In genomic region chr3:196209944-196210672, GRCh38 we compare ENCODE assay signal across 2 cellular contexts.
TF ChIP-seq lines count a peak whose summit lies in the region.

No MANE protein-coding gene starts in this region.

TF ChIP-seq in HEK293, 187 proteins besides CTCF, POLR2A, EP300 and RAD21:
- TF ChIP-seq ZNF366 (tag by site-specific recombination; conservative IDR thresholded peaks at IDR 0.05), result peak; percentile 69

TF ChIP-seq in K562, 482 proteins besides CTCF, POLR2A, EP300 and RAD21:
- TF ChIP-seq LARP7 (IDR thresholded peaks at IDR 0.05) (peak; percentile 79; the same call in 1 of the 2 replicates), CC2D1A (IDR thresholded peaks at IDR 0.05) (0 out of 2 replicates have a peak, but pooled peaks have one; percentile 15), ZBTB33 (CRISPR knock-in tag; IDR thresholded peaks at IDR 0.05) (peak; percentile 73; the same call in 1 of the 2 replicates), HLTF (IDR thresholded peaks at IDR 0.05) (0 out of 2 replicates have a peak, but pooled peaks have one; percentile 25), TRIM24 (IDR thresholded peaks at IDR 0.05) (peak; percentile 15 to 35; a peak in 1 of 4 replicates), MTA1 (IDR thresholded peaks at IDR 0.05; ENCODE audit: borderline replicate concordance) (0 out of 2 replicates have a peak, but pooled peaks have one; percentile 49), ASH1L (IDR thresholded peaks at IDR 0.05; ENCODE audit: borderline replicate concordance, low read depth, partially characterized antibody) (peak; percentile 18), DPF2 (IDR thresholded peaks at IDR 0.05) (peak; percentile 43; the same call in 1 of the 2 replicates), ZNF512 (tag; IDR thresholded peaks at IDR 0.05) (peak; percentile 98), PHB2 (IDR thresholded peaks at IDR 0.05; ENCODE audit: low read depth) (0 out of 2 replicates have a peak, but pooled peaks have one; percentile 30), ARID1B (IDR thresholded peaks at IDR 0.05) (0 out of 2 replicates have a peak, but pooled peaks have one; percentile 19), ZBTB5 (IDR thresholded peaks at IDR 0.05) (peak; percentile 58; the same call in 1 of the 2 replicates), CEBPB (tag; IDR thresholded peaks at IDR 0.05) (peak; percentile 66), MLLT1 (IDR thresholded peaks at IDR 0.05) (0 out of 4 replicates have a peak, but pooled peaks of 1 of the 2 experiments have one; percentile 29), EHMT2 (IDR thresholded peaks at IDR 0.05) (0 out of 2 replicates have a peak, but pooled peaks have one; percentile 27), HDAC1 (IDR thresholded peaks at IDR 0.05) (peak in 1 of 2 experiments; percentile 50; a peak in 2 of 4 replicates)
- TF ChIP-seq, protein P1, sequence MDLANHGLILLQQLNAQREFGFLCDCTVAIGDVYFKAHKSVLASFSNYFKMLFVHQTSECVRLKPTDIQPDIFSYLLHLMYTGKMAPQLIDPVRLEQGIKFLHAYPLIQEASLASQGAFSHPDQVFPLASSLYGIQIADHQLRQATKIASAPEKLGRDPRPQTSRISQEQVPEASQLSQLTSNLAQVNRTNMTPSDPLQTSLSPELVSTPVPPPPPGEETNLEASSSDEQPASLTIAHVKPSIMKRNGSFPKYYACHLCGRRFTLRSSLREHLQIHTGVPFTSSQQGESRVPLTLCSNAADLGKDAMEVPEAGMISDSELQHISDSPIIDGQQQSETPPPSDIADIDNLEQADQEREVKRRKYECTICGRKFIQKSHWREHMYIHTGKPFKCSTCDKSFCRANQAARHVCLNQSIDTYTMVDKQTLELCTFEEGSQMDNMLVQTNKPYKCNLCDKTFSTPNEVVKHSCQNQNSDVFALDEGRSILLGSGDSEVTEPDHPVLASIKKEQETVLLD (IDR thresholded peaks at IDR 0.05), result peak; percentile 76; the same call in 1 of the 2 replicates
- TF ChIP-seq, protein P2, sequence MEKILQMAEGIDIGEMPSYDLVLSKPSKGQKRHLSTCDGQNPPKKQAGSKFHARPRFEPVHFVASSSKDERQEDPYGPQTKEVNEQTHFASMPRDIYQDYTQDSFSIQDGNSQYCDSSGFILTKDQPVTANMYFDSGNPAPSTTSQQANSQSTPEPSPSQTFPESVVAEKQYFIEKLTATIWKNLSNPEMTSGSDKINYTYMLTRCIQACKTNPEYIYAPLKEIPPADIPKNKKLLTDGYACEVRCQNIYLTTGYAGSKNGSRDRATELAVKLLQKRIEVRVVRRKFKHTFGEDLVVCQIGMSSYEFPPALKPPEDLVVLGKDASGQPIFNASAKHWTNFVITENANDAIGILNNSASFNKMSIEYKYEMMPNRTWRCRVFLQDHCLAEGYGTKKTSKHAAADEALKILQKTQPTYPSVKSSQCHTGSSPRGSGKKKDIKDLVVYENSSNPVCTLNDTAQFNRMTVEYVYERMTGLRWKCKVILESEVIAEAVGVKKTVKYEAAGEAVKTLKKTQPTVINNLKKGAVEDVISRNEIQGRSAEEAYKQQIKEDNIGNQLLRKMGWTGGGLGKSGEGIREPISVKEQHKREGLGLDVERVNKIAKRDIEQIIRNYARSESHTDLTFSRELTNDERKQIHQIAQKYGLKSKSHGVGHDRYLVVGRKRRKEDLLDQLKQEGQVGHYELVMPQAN (IDR thresholded peaks at IDR 0.05; ENCODE audit: borderline replicate concordance), result 0 out of 2 replicates have a peak, but pooled peaks have one; percentile 44
- TF ChIP-seq, protein P3, sequence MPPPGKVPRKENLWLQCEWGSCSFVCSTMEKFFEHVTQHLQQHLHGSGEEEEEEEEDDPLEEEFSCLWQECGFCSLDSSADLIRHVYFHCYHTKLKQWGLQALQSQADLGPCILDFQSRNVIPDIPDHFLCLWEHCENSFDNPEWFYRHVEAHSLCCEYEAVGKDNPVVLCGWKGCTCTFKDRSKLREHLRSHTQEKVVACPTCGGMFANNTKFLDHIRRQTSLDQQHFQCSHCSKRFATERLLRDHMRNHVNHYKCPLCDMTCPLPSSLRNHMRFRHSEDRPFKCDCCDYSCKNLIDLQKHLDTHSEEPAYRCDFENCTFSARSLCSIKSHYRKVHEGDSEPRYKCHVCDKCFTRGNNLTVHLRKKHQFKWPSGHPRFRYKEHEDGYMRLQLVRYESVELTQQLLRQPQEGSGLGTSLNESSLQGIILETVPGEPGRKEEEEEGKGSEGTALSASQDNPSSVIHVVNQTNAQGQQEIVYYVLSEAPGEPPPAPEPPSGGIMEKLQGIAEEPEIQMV (tag; conservative IDR thresholded peaks at IDR 0.05; ENCODE audit: low read depth), result 0 out of 2 replicates have a peak, but pooled peaks have one; percentile 8
- TF ChIP-seq, protein P4, sequence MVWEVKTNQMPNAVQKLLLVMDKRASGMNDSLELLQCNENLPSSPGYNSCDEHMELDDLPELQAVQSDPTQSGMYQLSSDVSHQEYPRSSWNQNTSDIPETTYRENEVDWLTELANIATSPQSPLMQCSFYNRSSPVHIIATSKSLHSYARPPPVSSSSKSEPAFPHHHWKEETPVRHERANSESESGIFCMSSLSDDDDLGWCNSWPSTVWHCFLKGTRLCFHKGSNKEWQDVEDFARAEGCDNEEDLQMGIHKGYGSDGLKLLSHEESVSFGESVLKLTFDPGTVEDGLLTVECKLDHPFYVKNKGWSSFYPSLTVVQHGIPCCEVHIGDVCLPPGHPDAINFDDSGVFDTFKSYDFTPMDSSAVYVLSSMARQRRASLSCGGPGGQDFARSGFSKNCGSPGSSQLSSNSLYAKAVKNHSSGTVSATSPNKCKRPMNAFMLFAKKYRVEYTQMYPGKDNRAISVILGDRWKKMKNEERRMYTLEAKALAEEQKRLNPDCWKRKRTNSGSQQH (CRISPR knock-in tag; IDR thresholded peaks at IDR 0.05), result peak; percentile 52; the same call in 1 of the 2 replicates
- TF ChIP-seq, protein P5, sequence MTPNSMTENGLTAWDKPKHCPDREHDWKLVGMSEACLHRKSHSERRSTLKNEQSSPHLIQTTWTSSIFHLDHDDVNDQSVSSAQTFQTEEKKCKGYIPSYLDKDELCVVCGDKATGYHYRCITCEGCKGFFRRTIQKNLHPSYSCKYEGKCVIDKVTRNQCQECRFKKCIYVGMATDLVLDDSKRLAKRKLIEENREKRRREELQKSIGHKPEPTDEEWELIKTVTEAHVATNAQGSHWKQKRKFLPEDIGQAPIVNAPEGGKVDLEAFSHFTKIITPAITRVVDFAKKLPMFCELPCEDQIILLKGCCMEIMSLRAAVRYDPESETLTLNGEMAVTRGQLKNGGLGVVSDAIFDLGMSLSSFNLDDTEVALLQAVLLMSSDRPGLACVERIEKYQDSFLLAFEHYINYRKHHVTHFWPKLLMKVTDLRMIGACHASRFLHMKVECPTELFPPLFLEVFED (CRISPR knock-in tag; conservative IDR thresholded peaks at IDR 0.05), result 0 out of 2 replicates have a peak, but pooled peaks have one; percentile 37
